Comparison of ENCODE assay signal across 22 cellular contexts in the genomic region with DNA sequence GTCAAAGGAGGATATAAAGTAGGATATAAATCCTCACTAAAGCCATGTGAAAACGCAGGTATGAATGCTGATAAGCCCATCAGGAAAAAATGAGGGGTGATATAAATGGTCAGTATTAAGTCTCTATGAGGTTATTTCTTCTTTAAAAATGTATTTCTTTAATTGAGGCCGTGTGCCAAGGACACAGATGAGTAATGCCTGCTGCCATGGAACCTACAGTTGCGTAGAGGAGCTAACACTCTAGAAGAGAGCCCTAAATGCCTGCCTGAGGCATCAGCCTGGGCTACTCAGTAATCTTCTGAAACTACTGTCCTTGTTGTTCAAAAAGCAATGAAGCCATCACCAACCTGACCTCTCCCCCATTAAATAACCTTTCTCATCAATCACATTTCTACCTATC.
"Had no signal": no experiment of that assay in that cellular context is flagged by ENCODE, and none has a peak within 500 bp of the region (broad histone marks: within the 10 kb centered on the region; RNA-seq: fewer than 3 reads in every experiment).

No MANE protein-coding gene starts in this region.

- H3K4me3 ChIP-seq: cardiac muscle cell, gastroesophageal sphincter, hepatocyte, ovary, right lobe of liver, skin epidermis, thoracic aorta had no signal

- DNase-seq: activated CD4-positive, alpha-beta T cell treated with anti-CD3 and anti-CD28 coated beads for 1 hour; activated CD4-positive, alpha-beta T cell treated with anti-CD3 and anti-CD28 coated beads, Interleukin-2, amount 10 ng/mL, durations not matched to agents 7 days and 5 days; activated CD8-positive, alpha-beta T cell treated with anti-CD3 and anti-CD28 coated beads for 36 hours; activated naive CD8-positive, alpha-beta T cell treated with anti-CD3 and anti-CD28 coated beads, Interleukin-2, amount 50 U/mL, for 24 hours; activated T-cell treated with anti-CD3 and anti-CD28 coated beads, Interleukin-2, amount 50 U/mL, for 48 hours; anterior cingulate cortex; cortex of kidney; effector memory CD8-positive, alpha-beta T cell; left cardiac atrium; naive B cell; nephron progenitor cell; ovary; right lobe of liver; stimulated activated CD4-positive, alpha-beta T cell treated with anti-CD3 and anti-CD28 coated beads, Interleukin-4, amount 100 ng/mL, for 24 hours; T-helper 17 cell; trophoblast cell had no signal

- H3K36me3 ChIP-seq: cardiac muscle cell, neutrophil, ovary, right lobe of liver, thoracic aorta had no signal

- H3K4me1 ChIP-seq: right lobe of liver had no signal

- H3K27ac ChIP-seq: cardiac muscle cell, gastroesophageal sphincter, hepatocyte, neutrophil, ovary, right lobe of liver, skin epidermis, thoracic aorta had no signal

- H3K27me3 ChIP-seq: cardiac muscle cell, gastroesophageal sphincter, hepatocyte, neutrophil, ovary, right lobe of liver had no signal

- H3K9me3 ChIP-seq: gastroesophageal sphincter, neutrophil, ovary, right lobe of liver, thoracic aorta had no signal
